In the genomic region with DNA sequence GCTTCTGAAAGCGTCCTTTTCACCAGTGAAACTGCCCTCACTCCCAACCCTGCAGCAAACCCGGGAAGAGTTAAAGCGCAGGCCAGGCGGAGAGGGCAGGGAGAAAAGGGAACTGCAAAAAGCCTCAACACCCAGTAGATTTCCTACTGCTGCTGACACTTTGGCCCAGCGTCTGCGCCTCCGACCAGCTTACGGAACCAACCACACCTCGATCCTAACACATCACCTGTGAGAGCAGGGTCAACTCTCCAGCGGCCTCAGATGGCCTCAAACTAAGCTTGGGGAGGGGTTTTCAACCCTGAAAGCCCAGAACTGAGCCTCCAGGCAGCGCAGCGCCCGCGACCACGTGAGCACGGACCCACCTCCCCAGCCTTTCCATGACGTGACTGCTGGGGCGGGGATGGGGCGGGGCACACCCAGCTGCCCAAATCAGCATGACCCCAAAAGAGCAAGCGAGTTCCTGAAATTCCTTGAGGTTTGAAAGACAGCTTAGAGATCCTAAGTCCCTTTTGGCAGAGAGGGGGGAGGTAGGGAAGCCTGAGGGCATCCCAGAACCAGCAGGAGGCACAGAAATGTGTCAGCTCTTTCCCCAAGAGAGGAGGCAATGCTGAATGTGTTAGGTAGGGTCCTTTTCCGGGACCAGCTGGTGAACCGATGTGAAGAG, we compare ENCODE assay signal across 7 cellular contexts. TPM values are rescaled to one million over a fixed set of nuclear protein-coding genes. Genes with fewer than 3 reads are reported as not detected.
DNase-seq lines count a peak whose midpoint lies in the region; ATAC-seq and TF ChIP-seq lines count a peak whose summit lies in the region.

No MANE protein-coding gene starts in this region.

- peaks cover 30% of the 10 kb centered on the region for H3K4me1 ChIP-seq in smooth muscle cell (ENCODE audit: low read depth)

- TF ChIP-seq CTCF in smooth muscle cell (IDR thresholded peaks at IDR 0.05; ENCODE audit: borderline replicate concordance, insufficient read depth, poor library complexity, severe bottlenecking) = no peak

- no peaks in the 10 kb centered on the region for H3K9me3 ChIP-seq in smooth muscle cell (replicated peaks; ENCODE audit: low read depth)

- H3K27ac Mint-ChIP-seq in central memory CD8-positive, alpha-beta T cell (ENCODE audit: low read depth) = peak overlapping the region; percentile 97

- 5% methylated on average over 21 of the region's 22 CpGs for WGBS in smooth muscle cell (ENCODE audit: low lambda C conversion rate)

- H3K4me3 ChIP-seq in smooth muscle cell = peak overlapping the region; percentile 59

- H3K4me1 Mint-ChIP-seq in central memory CD8-positive, alpha-beta T cell = peaks cover 97% of the 10 kb centered on the region

- peak; percentile 48 for ATAC-seq in HG03442 (IDR thresholded peaks at IDR 0.05; ENCODE audit: unreplicated experiment)
- ATAC-seq in central memory CD8-positive, alpha-beta T cell (replicated peaks; ENCODE audit: extremely low read depth, poor library complexity, severe bottlenecking) = no peak

- H3K9ac ChIP-seq in smooth muscle cell (ENCODE audit: low read depth) = peak overlapping the region; percentile 89

- H2AFZ ChIP-seq in smooth muscle cell (ENCODE audit: low read depth) = peak overlapping the region; percentile 86

- H3K27me3 Mint-ChIP-seq in central memory CD8-positive, alpha-beta T cell = no peaks in the 10 kb centered on the region

- DNase-seq in GM19240 (ENCODE audit: insufficient read length, low spot score) (peak; percentile 49), iris pigment epithelial cell (ENCODE audit: low read depth) (peak; percentile 65), smooth muscle cell (lab: John Stamatoyannopoulos, UW; ENCODE audit: unreplicated experiment) (peak; percentile 57), NCI-H1105 treated with DMSO at 0.1 percent for 48 hours (lab: John Stamatoyannopoulos, UW) (no peak)
- DNase-seq in activated CD4-positive, CD25-positive, alpha-beta regulatory T cell treated with anti-CD3 and anti-CD28 coated beads, Interleukin-2, amount 50 U/mL, for 16 hours (ENCODE audit: low read depth, low spot score) = peak; percentile 67
- DNase-seq in central memory CD8-positive, alpha-beta T cell (ENCODE audit: low spot score in 2 of 2) = no peak

- no peaks in the 10 kb centered on the region for H3F3A ChIP-seq in smooth muscle cell (ENCODE audit: low read depth)

- peaks cover 42% of the 10 kb centered on the region for H3K36me3 Mint-ChIP-seq in central memory CD8-positive, alpha-beta T cell (ENCODE audit: insufficient read depth)

- H3K4me3 Mint-ChIP-seq in central memory CD8-positive, alpha-beta T cell = peak overlapping the region; percentile 77

- no peaks in the 10 kb centered on the region for H3K9me3 Mint-ChIP-seq in central memory CD8-positive, alpha-beta T cell

- H3K27ac ChIP-seq in smooth muscle cell (ENCODE audit: low read depth) = peak overlapping the region; percentile 93

- no peaks in the 10 kb centered on the region for H3K36me3 ChIP-seq in smooth muscle cell (ENCODE audit: low read depth)

- no peaks in the 10 kb centered on the region for H3K27me3 ChIP-seq in smooth muscle cell (ENCODE audit: low read depth)

- H3K4me2 ChIP-seq in smooth muscle cell = peak overlapping the region; percentile 89

- no peaks in the 10 kb centered on the region for H3K79me2 ChIP-seq in smooth muscle cell (ENCODE audit: low read depth)

- H4K20me1 ChIP-seq in smooth muscle cell (ENCODE audit: low read depth) = no peaks in the 10 kb centered on the region

RNA-seq across cellular contexts. Expression of gene ITPKB, which starts 59.1 kb away (rescaled TPM):
- 8.9 and 12.5 TPM in 2 replicates for total RNA-seq in smooth muscle cell
- polyA plus RNA-seq in smooth muscle cell = 11.4 and 12.2 TPM in 2 replicates

Comparison
In these comparisons a context has a peak if more than half of its experiments do, and no peak if none do; other contexts are left out.
1. DNase-seq: peak in GM19240 (single experiment), activated CD4-positive, CD25-positive, alpha-beta regulatory T cell treated with anti-CD3 and anti-CD28 coated beads, Interleukin-2, amount 50 U/mL, for 16 hours (single experiment), iris pigment epithelial cell (single experiment) and smooth muscle cell (single experiment); none in central memory CD8-positive, alpha-beta T cell (0 of 2) and NCI-H1105 treated with DMSO at 0.1 percent for 48 hours (single experiment).